In the genomic region with DNA sequence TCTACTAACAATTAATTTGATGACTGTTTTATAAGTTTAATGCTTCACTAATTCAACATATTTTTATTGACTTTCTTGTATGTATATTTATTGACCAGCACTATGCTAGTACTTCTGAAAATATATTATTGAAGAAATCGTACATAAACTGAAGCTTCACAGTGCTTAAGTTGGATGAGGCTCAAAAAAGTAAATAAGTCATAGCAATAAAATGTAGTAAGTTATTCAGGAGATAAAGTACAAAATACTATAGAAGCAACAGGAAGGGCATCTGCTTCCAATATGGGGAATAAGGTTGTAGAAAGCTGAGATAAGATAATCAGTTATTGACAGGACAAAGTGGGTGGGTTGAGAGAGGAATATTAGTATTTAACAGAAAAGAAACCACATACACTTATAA, we compare ENCODE assay signal across 29 cellular contexts.
"Had no signal": no experiment of that assay in that cellular context is flagged by ENCODE, and none has a peak within 500 bp of the region (broad histone marks: within the 10 kb centered on the region; RNA-seq: fewer than 3 reads in every experiment).

No MANE protein-coding gene starts in this region.

- H3K27me3 ChIP-seq: adrenal gland, body of pancreas, esophagus squamous epithelium, heart left ventricle had no signal

- H3K27ac Mint-ChIP-seq: activated CD4-positive, alpha-beta memory T cell treated with anti-CD3 and anti-CD28 coated beads for 36 hours; activated CD4-positive, alpha-beta T cell treated with anti-CD3 and anti-CD28 coated beads for 36 hours; activated CD4-positive, alpha-beta T cell treated with anti-CD3 and anti-CD28 coated beads, Interleukin-2, amount 10 ng/mL, durations not matched to agents 24 days and 14 days; activated CD8-positive, alpha-beta memory T cell treated with anti-CD3 and anti-CD28 coated beads, Interleukin-2, amount 10 ng/mL, durations not matched to agents 7 days and 5 days; activated CD8-positive, alpha-beta T cell treated with anti-CD3 and anti-CD28 coated beads, Interleukin-2, amount 10 ng/mL, durations not matched to agents 7 days and 5 days; activated naive CD4-positive, alpha-beta T cell treated with anti-CD3 and anti-CD28 coated beads for 36 hours; activated naive CD4-positive, alpha-beta T cell treated with anti-CD3 and anti-CD28 coated beads, Interleukin-2, amount 50 U/mL, for 24 hours; activated naive CD8-positive, alpha-beta T cell treated with anti-CD3 and anti-CD28 coated beads for 36 hours; activated naive CD8-positive, alpha-beta T cell treated with anti-CD3 and anti-CD28 coated beads, Interleukin-2, amount 50 U/mL, for 24 hours; activated T-helper 1 cell treated with anti-CD3 and anti-CD28 coated beads, Interleukin-12 subunit alpha, Interleukin-12 subunit beta, Interleukin-2, Interleukin-4 antibody, amounts not matched to agents 30 ng/mL and 10 ng/mL and 1 ng/mL, durations not matched to agents 14 hours and 24 hours and 36 hours; activated T-helper 2 cell treated with anti-CD3 and anti-CD28 coated beads, Interferon-gamma antibody, Interleukin-2, Interleukin-4, amounts not matched to agents 10 μg/mL and 5 μg/mL and 100 μg/mL, durations not matched to agents 14 hours and 24 hours and 36 hours had no signal

- H3K4me3 ChIP-seq: adrenal gland, body of pancreas, esophagus squamous epithelium, heart left ventricle had no signal

- ATAC-seq: activated CD4-positive, alpha-beta T cell treated with anti-CD3 and anti-CD28 coated beads for 36 hours; activated CD8-positive, alpha-beta memory T cell treated with anti-CD3 and anti-CD28 coated beads, Interleukin-2, amount 10 ng/mL, durations not matched to agents 7 days and 5 days; activated CD8-positive, alpha-beta T cell treated with anti-CD3 and anti-CD28 coated beads, Interleukin-2, amount 10 ng/mL, durations not matched to agents 7 days and 5 days; activated naive CD8-positive, alpha-beta T cell treated with anti-CD3 and anti-CD28 coated beads, Interleukin-2, amount 50 U/mL, for 24 hours; body of pancreas; heart left ventricle had no signal

- H3K36me3 ChIP-seq: adrenal gland, esophagus squamous epithelium, heart left ventricle had no signal

- H3K4me1 ChIP-seq: adrenal gland, body of pancreas, esophagus squamous epithelium, heart left ventricle had no signal

- H3K27ac ChIP-seq: adrenal gland, body of pancreas, epithelial cell of prostate, esophagus squamous epithelium, heart left ventricle had no signal

- H3K36me3 Mint-ChIP-seq: activated CD4-positive, alpha-beta memory T cell treated with anti-CD3 and anti-CD28 coated beads for 36 hours; activated CD8-positive, alpha-beta memory T cell treated with anti-CD3 and anti-CD28 coated beads, Interleukin-2, amount 10 ng/mL, durations not matched to agents 7 days and 5 days; activated naive CD4-positive, alpha-beta T cell treated with anti-CD3 and anti-CD28 coated beads, Interleukin-2, amount 50 U/mL, for 24 hours; activated naive CD8-positive, alpha-beta T cell treated with anti-CD3 and anti-CD28 coated beads for 36 hours had no signal

- H3K9me3 ChIP-seq: body of pancreas, esophagus squamous epithelium had no signal

- H3K4me3 Mint-ChIP-seq: activated CD4-positive, alpha-beta memory T cell treated with anti-CD3 and anti-CD28 coated beads for 36 hours; activated CD4-positive, alpha-beta T cell treated with anti-CD3 and anti-CD28 coated beads for 36 hours; activated CD4-positive, alpha-beta T cell treated with anti-CD3 and anti-CD28 coated beads, Interleukin-2, amount 10 ng/mL, durations not matched to agents 24 days and 14 days; activated CD8-positive, alpha-beta memory T cell treated with anti-CD3 and anti-CD28 coated beads, Interleukin-2, amount 10 ng/mL, durations not matched to agents 7 days and 5 days; activated CD8-positive, alpha-beta T cell treated with anti-CD3 and anti-CD28 coated beads, Interleukin-2, amount 10 ng/mL, durations not matched to agents 7 days and 5 days; activated naive CD4-positive, alpha-beta T cell treated with anti-CD3 and anti-CD28 coated beads for 36 hours; activated naive CD4-positive, alpha-beta T cell treated with anti-CD3 and anti-CD28 coated beads, Interleukin-2, amount 50 U/mL, for 24 hours; activated naive CD8-positive, alpha-beta T cell treated with anti-CD3 and anti-CD28 coated beads for 36 hours; activated naive CD8-positive, alpha-beta T cell treated with anti-CD3 and anti-CD28 coated beads, Interleukin-2, amount 50 U/mL, for 24 hours; activated T-helper 1 cell treated with anti-CD3 and anti-CD28 coated beads, Interleukin-12 subunit alpha, Interleukin-12 subunit beta, Interleukin-2, Interleukin-4 antibody, amounts not matched to agents 30 ng/mL and 10 ng/mL and 1 ng/mL, durations not matched to agents 14 hours and 24 hours and 36 hours had no signal

- DNase-seq: activated CD4-positive, alpha-beta memory T cell treated with anti-CD3 and anti-CD28 coated beads for 36 hours; activated CD4-positive, alpha-beta T cell treated with anti-CD3 and anti-CD28 coated beads for 36 hours; activated CD4-positive, alpha-beta T cell treated with anti-CD3 and anti-CD28 coated beads, Interleukin-2, amount 10 ng/mL, durations not matched to agents 24 days and 14 days; activated CD4-positive, CD25-positive, alpha-beta regulatory T cell; activated CD4-positive, CD25-positive, alpha-beta regulatory T cell treated with anti-CD3 and anti-CD28 coated beads, Interleukin-2, amount 50 U/mL, for 72 hours; activated CD8-positive, alpha-beta memory T cell treated with anti-CD3 and anti-CD28 coated beads, Interleukin-2, amount 10 ng/mL, durations not matched to agents 7 days and 5 days; activated CD8-positive, alpha-beta memory T cell treated with anti-CD3 and anti-CD28 coated beads, Interleukin-2, amount 50 U/mL, for 4 hours; activated CD8-positive, alpha-beta T cell treated with anti-CD3 and anti-CD28 coated beads, Interleukin-2, amount 10 ng/mL, durations not matched to agents 7 days and 5 days; activated effector memory CD4-positive, alpha-beta T cell treated with anti-CD3 and anti-CD28 coated beads, Interleukin-2, amount 50 U/mL, for 16 hours; activated naive CD4-positive, alpha-beta T cell treated with anti-CD3 and anti-CD28 coated beads for 36 hours; activated naive CD8-positive, alpha-beta T cell treated with anti-CD3 and anti-CD28 coated beads for 36 hours; activated naive CD8-positive, alpha-beta T cell treated with anti-CD3 and anti-CD28 coated beads, Interleukin-2, amount 50 U/mL, for 24 hours; activated T-cell treated with anti-CD3 and anti-CD28 coated beads, Interleukin-2, amount 50 U/mL, for 1 hour; activated T-cell treated with anti-CD3 and anti-CD28 coated beads, Interleukin-2, amount 50 U/mL, for 48 hours; adrenal gland; amygdala; body of pancreas; caudate nucleus; cortex of kidney; dermis blood vessel endothelial cell; effector CD8-positive, alpha-beta T cell; esophagus squamous epithelium; foreskin fibroblast; heart left ventricle; hypothalamus had no signal

- H3K27me3 Mint-ChIP-seq: activated CD4-positive, alpha-beta memory T cell treated with anti-CD3 and anti-CD28 coated beads for 36 hours; activated CD4-positive, alpha-beta T cell treated with anti-CD3 and anti-CD28 coated beads for 36 hours; activated CD4-positive, alpha-beta T cell treated with anti-CD3 and anti-CD28 coated beads, Interleukin-2, amount 10 ng/mL, durations not matched to agents 24 days and 14 days; activated CD8-positive, alpha-beta memory T cell treated with anti-CD3 and anti-CD28 coated beads, Interleukin-2, amount 10 ng/mL, durations not matched to agents 7 days and 5 days; activated naive CD4-positive, alpha-beta T cell treated with anti-CD3 and anti-CD28 coated beads, Interleukin-2, amount 50 U/mL, for 24 hours; activated naive CD8-positive, alpha-beta T cell treated with anti-CD3 and anti-CD28 coated beads for 36 hours; activated naive CD8-positive, alpha-beta T cell treated with anti-CD3 and anti-CD28 coated beads, Interleukin-2, amount 50 U/mL, for 24 hours had no signal

- H3K9me3 Mint-ChIP-seq: activated CD4-positive, alpha-beta T cell treated with anti-CD3 and anti-CD28 coated beads, Interleukin-2, amount 10 ng/mL, durations not matched to agents 24 days and 14 days had no signal

- H3K4me1 Mint-ChIP-seq: activated CD4-positive, alpha-beta T cell treated with anti-CD3 and anti-CD28 coated beads for 36 hours; activated CD4-positive, alpha-beta T cell treated with anti-CD3 and anti-CD28 coated beads, Interleukin-2, amount 10 ng/mL, durations not matched to agents 24 days and 14 days; activated CD8-positive, alpha-beta memory T cell treated with anti-CD3 and anti-CD28 coated beads, Interleukin-2, amount 10 ng/mL, durations not matched to agents 7 days and 5 days; activated naive CD4-positive, alpha-beta T cell treated with anti-CD3 and anti-CD28 coated beads, Interleukin-2, amount 50 U/mL, for 24 hours; activated naive CD8-positive, alpha-beta T cell treated with anti-CD3 and anti-CD28 coated beads for 36 hours; activated naive CD8-positive, alpha-beta T cell treated with anti-CD3 and anti-CD28 coated beads, Interleukin-2, amount 50 U/mL, for 24 hours had no signal
